ENCODE assay signal across 8 cellular contexts in the genomic region with DNA sequence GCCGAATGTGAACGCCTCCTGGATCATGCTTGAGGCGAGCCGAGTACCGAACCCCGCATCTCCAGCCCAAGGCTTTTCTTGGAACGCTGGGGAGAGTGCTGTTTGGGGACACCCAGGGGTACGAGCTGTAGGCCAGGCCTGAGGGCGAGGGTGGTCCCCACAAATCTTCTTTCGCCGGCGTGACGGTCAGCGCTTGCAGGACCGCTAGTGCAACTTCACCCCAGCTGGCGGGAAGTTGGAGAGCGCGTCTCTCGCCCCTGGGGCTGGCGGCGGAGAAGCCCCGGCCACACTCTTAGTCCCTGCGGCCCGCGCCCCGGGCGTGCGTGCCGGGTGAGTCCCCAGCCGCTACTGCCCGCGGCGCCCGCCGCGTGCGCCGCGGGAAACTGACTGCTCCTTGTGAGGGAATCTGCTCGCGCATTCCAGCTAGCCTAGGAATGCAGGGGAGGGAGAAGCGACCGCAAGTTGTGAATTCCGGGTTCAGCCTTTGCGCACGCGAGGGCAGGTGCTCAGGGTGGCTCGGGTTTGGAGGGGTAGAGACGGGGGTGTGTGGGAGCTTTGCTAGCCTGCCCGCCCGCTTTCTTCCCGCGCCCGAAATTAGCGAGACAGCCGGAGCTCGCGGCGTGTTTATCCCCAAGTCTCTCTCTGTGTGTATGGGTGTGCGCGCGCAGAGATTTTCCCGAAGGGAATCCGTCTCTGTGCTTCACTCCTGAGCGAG. TPM values are rescaled to one million over a fixed set of nuclear protein-coding genes. Genes with fewer than 3 reads are reported as not detected.
DNase-seq lines count a peak whose midpoint lies in the region; ATAC-seq, FAIRE-seq and TF ChIP-seq lines count a peak whose summit lies in the region.

No MANE protein-coding gene starts in this region.

- H2AFZ ChIP-seq in GM12878 (ENCODE audit: control insufficient read depth, low read depth, low read length), result peak overlapping the region; percentile 44; the same call in 1 of the 2 replicates

- CTCF ChIA-PET in GM12878 (lab: Yijun Ruan, JAX), result no interaction called here

- no peaks in the 10 kb centered on the region; the same call in 1 of the 2 replicates for H4K20me1 ChIP-seq in GM12878 (ENCODE audit: control insufficient read depth, insufficient read depth)

- H3K4me3 Mint-ChIP-seq in stimulated activated naive CD8-positive, alpha-beta T cell treated with anti-CD3 and anti-CD28 coated beads, Interleukin-15, amount 100 ng/mL, for 72 hours, result peak overlapping the region; percentile 75 to 77

- peaks cover 6% of the 10 kb centered on the region for H3K4me1 ChIP-seq in GM12878 (ENCODE audit: control insufficient read depth, insufficient read depth, low read length)

- H3K36me3 ChIP-seq in GM12878 (ENCODE audit: control insufficient read depth in 2 of 2, insufficient read depth in 2 of 2, low read length in 1 of 2), result no peaks in the 10 kb centered on the region

- no peak overlapping the region for H3K27ac ChIP-seq in GM12878 (ENCODE audit: control insufficient read depth, insufficient read depth)

- no peak for FAIRE-seq in GM12878 (lab: Jason Lieb, UNC)

- peak; percentile 73 for DNase-seq in ELR (ENCODE audit: low read depth)
- peak; percentile 72 for DNase-seq in LoVo (ENCODE audit: low spot score)
- DNase-seq in GM12878 (ENCODE audit: low read depth, low spot score), result no peak
- DNase-seq in iris pigment epithelial cell (ENCODE audit: low read depth), result peak; percentile 52
- no peak for DNase-seq in stimulated activated naive CD8-positive, alpha-beta T cell treated with anti-CD3 and anti-CD28 coated beads, Interleukin-15, amount 100 ng/mL, for 72 hours
- no peak for DNase-seq in stimulated activated naive CD4-positive, alpha-beta T cell treated with Interleukin-2 at 50 U/mL for 16 hours (lab: John Stamatoyannopoulos, UW)
- no peak for DNase-seq in COR-L47 (lab: John Stamatoyannopoulos, UW)

- H3K4me3 ChIP-seq in GM12878, result peak overlapping the region; percentile 81; the same call in 1 of the 2 replicates

- peak; percentile 20 for ATAC-seq in GM12878
- ATAC-seq in stimulated activated naive CD8-positive, alpha-beta T cell treated with anti-CD3 and anti-CD28 coated beads, Interleukin-15, amount 100 ng/mL, for 72 hours, result peak; percentile 39
- ATAC-seq in HG02678 (IDR thresholded peaks at IDR 0.05; ENCODE audit: unreplicated experiment), result no peak

- peaks cover 93% of the 10 kb centered on the region for H3K27me3 Mint-ChIP-seq in stimulated activated naive CD8-positive, alpha-beta T cell treated with anti-CD3 and anti-CD28 coated beads, Interleukin-15, amount 100 ng/mL, for 72 hours

- peaks cover 32 to 42% of the 10 kb centered on the region in 2 experiments for H3K27me3 ChIP-seq in GM12878 (replicated peaks in 1 of 2; ENCODE audit: control insufficient read depth in 2 of 2, insufficient read depth in 2 of 2, low read length in 1 of 2)

- intact Hi-C loops in GM12878 (cut with micrococcal nuclease; ENCODE audit: unreplicated experiment), result no loop called here

- POLR2A ChIA-PET in GM12878 (lab: Charles Lee), result no interaction called here

- TF ChIP-seq CTCF in GM12878 (IDR thresholded peaks at IDR 0.05 in 2 of 3, conservative IDR thresholded peaks at IDR 0.05 in 1 of 3; ENCODE audit: control insufficient read depth in 2 of 3, extremely low read depth in 1 of 3, insufficient read depth in 1 of 3, low read depth in 3 of 3, low read length in 3 of 3), result no peak

- no peaks in the 10 kb centered on the region; the same call in 2 of the 3 replicates for H3K9me3 ChIP-seq in GM12878 (replicated peaks; ENCODE audit: control insufficient read depth, insufficient read depth, low read length)

- peak overlapping the region; percentile 98 for H3K4me2 ChIP-seq in GM12878 (ENCODE audit: control insufficient read depth, insufficient read depth)

- no peaks in the 10 kb centered on the region for H3K79me2 ChIP-seq in GM12878 (ENCODE audit: control insufficient read depth, insufficient read depth, low read length)

- no peaks in the 10 kb centered on the region for H3K9me3 Mint-ChIP-seq in stimulated activated naive CD8-positive, alpha-beta T cell treated with anti-CD3 and anti-CD28 coated beads, Interleukin-15, amount 100 ng/mL, for 72 hours

- SMC1A ChIA-PET in GM12878 (lab: Charles Lee; ENCODE audit: uncharacterized antibody, unreplicated experiment), result no interaction called here

- TF ChIP-seq EP300 in GM12878 (IDR thresholded peaks at IDR 0.05; ENCODE audit: borderline replicate concordance in 1 of 2, control insufficient read depth in 1 of 2, low read depth in 2 of 2, low read length in 2 of 2), result no peak

- H3K27ac Mint-ChIP-seq in stimulated activated naive CD8-positive, alpha-beta T cell treated with anti-CD3 and anti-CD28 coated beads, Interleukin-15, amount 100 ng/mL, for 72 hours, result no peak overlapping the region

- WGBS in GM12878 (ENCODE audit: insufficient coverage, insufficient replicate concordance, low lambda C conversion rate, missing lambda C conversion rate), result 3% methylated on average over 65 of the region's 65 CpGs

- H3K9ac ChIP-seq in GM12878 (ENCODE audit: control insufficient read depth, insufficient read depth, low read length), result no peak overlapping the region

- peaks cover 64% of the 10 kb centered on the region for H3K4me1 Mint-ChIP-seq in stimulated activated naive CD8-positive, alpha-beta T cell treated with anti-CD3 and anti-CD28 coated beads, Interleukin-15, amount 100 ng/mL, for 72 hours

- no TSS peak for BruUV-seq in GM12878 (replicated peaks; lab: Mats Ljungman, UMichigan)

- in situ Hi-C loops in GM12878 (cut with MboI), result no loop called here

- no peak for TF ChIP-seq RAD21 in GM12878 (IDR thresholded peaks at IDR 0.05; ENCODE audit: insufficient read depth, low read depth, low read length)

- RAD21 ChIA-PET in GM12878 (lab: Charles Lee; ENCODE audit: unreplicated experiment), result no interaction called here

- no peak for TF ChIP-seq POLR2A in GM12878 (IDR thresholded peaks at IDR 0.05; ENCODE audit: low read depth, low read length)

TF ChIP-seq in GM12878, 131 proteins besides CTCF, POLR2A, EP300 and RAD21:
- TF ChIP-seq SMARCA5 (IDR thresholded peaks at IDR 0.05), result no peak
- peak; percentile 37 for TF ChIP-seq HDAC6 (IDR thresholded peaks at IDR 0.05; ENCODE audit: unreplicated experiment)

RNA-seq across cellular contexts. Expression of gene LHX4, which starts 0.9 kb away (rescaled TPM):
- total RNA-seq in GM12878 (2013; cell fraction: nucleolus; rRNA removed), result not detected in 2 replicates
- total RNA-seq in GM12878 (2014; rRNA removed), result not detected in 2 replicates
- not detected in 2 replicates for total RNA-seq in GM12878 (2014; rRNA removed; fragmentation: Illumina TruSeq; extraction: Trizol)
- not detected in 2 replicates for total RNA-seq in GM12878 (2021)
- polyA plus RNA-seq in GM12878 (2011; ENCODE audit: low read depth), result 0.56 TPM
- 0.04 TPM in 1 of 2 replicates, not detected in the other for polyA plus RNA-seq in GM12878 (2011; rRNA removed)
- 0.02 TPM in 1 of 2 replicates, not detected in the other for polyA plus RNA-seq in GM12878 (2011; cell fraction: cytosol; rRNA removed)
- 0.03 TPM in 2 replicates for polyA plus RNA-seq in GM12878 (2011; cell fraction: nucleus; rRNA removed)
- 0.53 and 0.95 TPM in 2 replicates for polyA plus RNA-seq in GM12878 (2012)
- polyA plus RNA-seq in GM12878 (2014; fragmentation: Illumina TruSeq; extraction: Trizol), result not detected in 2 replicates
- under 1 TPM; 0.05 TPM for polyA plus RNA-seq in GM12878 (2014; fragmentation: Nextera tagmentation; extraction: Ambion mirVana)
- polyA plus RNA-seq in GM12878 (2014; rRNA removed), result not detected in 2 replicates
- under 1 TPM; 0.59 to 0.80 TPM for polyA plus RNA-seq in GM12878 (2016; fragmentation: Nextera tagmentation; extraction: Ambion mirVana)
- not detected in 2 replicates for polyA minus RNA-seq in GM12878 (2011; rRNA and poly(A)+ RNA removed)
- not detected in 2 replicates for polyA minus RNA-seq in GM12878 (2011; cell fraction: cytosol; rRNA and poly(A)+ RNA removed)
- polyA minus RNA-seq in GM12878 (2011; cell fraction: nucleus; rRNA and poly(A)+ RNA removed), result not detected in 2 replicates

Comparison
In these comparisons a context has a peak if more than half of its experiments do, and no peak if none do; other contexts are left out.
1. DNase-seq: peak in ELR (single experiment), LoVo (single experiment) and iris pigment epithelial cell (single experiment); none in GM12878 (single experiment), stimulated activated naive CD8-positive, alpha-beta T cell treated with anti-CD3 and anti-CD28 coated beads, Interleukin-15, amount 100 ng/mL, for 72 hours (0 of 2), stimulated activated naive CD4-positive, alpha-beta T cell treated with Interleukin-2 at 50 U/mL for 16 hours (single experiment) and COR-L47 (single experiment).